Comparison of ENCODE assay signal across 8 cellular contexts in genomic region chr12:752673-753400, GRCh38. TPM values are rescaled to one million over a fixed set of nuclear protein-coding genes. Genes with fewer than 3 reads are reported as not detected.
DNase-seq lines count a peak whose midpoint lies in the region; ATAC-seq and TF ChIP-seq lines count a peak whose summit lies in the region.

No MANE protein-coding gene starts in this region.

- 0% methylated on average over 11 of the region's 86 CpGs for WGBS in mammary epithelial cell (ENCODE audit: low coverage, missing lambda C conversion rate)

- intact Hi-C loops in mammary epithelial cell (cut with micrococcal nuclease), result loop anchor here (10.0 kb wide), 4 partner anchors 62 to 852 kb away; partner anchors contain the start of gene RAD52

- no peaks in the 10 kb centered on the region for H3K9me2 ChIP-seq in SU-DHL-6 (replicated peaks; ENCODE audit: insufficient read depth, low read length)

- H4K20me1 ChIP-seq in SU-DHL-6 (ENCODE audit: low read depth, low read length) (peaks cover 16% of the 10 kb centered on the region), mammary epithelial cell (ENCODE audit: insufficient read depth, low read length) (peaks cover 30% of the 10 kb centered on the region)

- peak overlapping the region; percentile 96 for H3K4me2 ChIP-seq in SU-DHL-6 (ENCODE audit: low read depth, low read length, poor library complexity, severe bottlenecking)
- peak overlapping the region; percentile 81 for H3K4me2 ChIP-seq in mammary epithelial cell (ENCODE audit: insufficient read depth, low read depth, low read length)

- TF ChIP-seq CTCF in SU-DHL-6 (IDR thresholded peaks at IDR 0.05; ENCODE audit: insufficient read depth, low read length, poor library complexity, severe bottlenecking) (no peak), mammary epithelial cell (conservative IDR thresholded peaks at IDR 0.05 in 1 of 2, IDR thresholded peaks at IDR 0.05 in 1 of 2; ENCODE audit: extremely low read depth in 1 of 2, insufficient read depth in 1 of 2, low read depth in 1 of 2, low read length in 2 of 2) (no peak)

- BruUV-seq in mammary epithelial cell (replicated peaks; lab: Mats Ljungman, UMichigan), result no TSS peak

- H3K27ac ChIP-seq in SU-DHL-6 (ENCODE audit: low read depth, low read length), result peak overlapping the region; percentile 86
- peak overlapping the region; percentile 77 for H3K27ac ChIP-seq in mammary epithelial cell (ENCODE audit: insufficient read depth, low read depth, low read length)

- H3K36me3 ChIP-seq in SU-DHL-6 (ENCODE audit: low read length) (peaks cover 4% of the 10 kb centered on the region), mammary epithelial cell (ENCODE audit: insufficient read depth, low read length) (peaks cover 2% of the 10 kb centered on the region)

- H3F3A ChIP-seq in SU-DHL-6 (ENCODE audit: insufficient read depth), result peaks cover 39% of the 10 kb centered on the region

- H2AFZ ChIP-seq in SU-DHL-6 (ENCODE audit: low read depth, low read length, severe bottlenecking) (peak overlapping the region; percentile 78), mammary epithelial cell (ENCODE audit: low read depth, low read length) (peak overlapping the region; percentile 88)

- no peaks in the 10 kb centered on the region for H3K27me3 ChIP-seq in SU-DHL-6 (ENCODE audit: low read length)
- H3K27me3 ChIP-seq in mammary epithelial cell (ENCODE audit: insufficient read depth, low read length), result no peaks in the 10 kb centered on the region

- no peaks in the 10 kb centered on the region for H3K9me3 ChIP-seq in SU-DHL-6 (ENCODE audit: insufficient read depth, low read length)
- no peaks in the 10 kb centered on the region for H3K9me3 ChIP-seq in mammary epithelial cell (replicated peaks; ENCODE audit: insufficient read depth, low read length)

- in situ Hi-C loops in mammary epithelial cell (cut with MboI; ENCODE audit: low sequenced_read_pairs in 2 of 2), result loop anchor here in 1 of 2 donors (5.0 kb wide), 1 partner anchor 176 kb away; no protein-coding TSS in a partner anchor

- dilution Hi-C loops in mammary epithelial cell (cut with HindIII; ENCODE audit: low sequenced_read_pairs), result no loop called here

- H3K9ac ChIP-seq in SU-DHL-6 (ENCODE audit: low read length) (peak overlapping the region; percentile 85), mammary epithelial cell (ENCODE audit: insufficient read depth, low read length) (peak overlapping the region; percentile 87)

- DNase-seq in CD1c-positive myeloid dendritic cell (ENCODE audit: extremely low spot score) (peak; percentile 53), mammary epithelial cell (peak; percentile 53), islet precursor cell (peak; percentile 76), SIG-M5 (lab: John Stamatoyannopoulos, UW) (no peak)
- peak; percentile 31 for DNase-seq in stimulated activated CD4-positive, alpha-beta T cell treated with anti-CD3 and anti-CD28 coated beads, Interleukin-4, amount 100 ng/mL, for 24 hours

- peaks cover 14% of the 10 kb centered on the region for H3K4me1 ChIP-seq in mammary epithelial cell (ENCODE audit: insufficient read depth, low read length)

- H3K79me2 ChIP-seq in SU-DHL-6 (ENCODE audit: insufficient read depth, low read length), result peaks cover 50% of the 10 kb centered on the region
- peaks cover 55% of the 10 kb centered on the region for H3K79me2 ChIP-seq in mammary epithelial cell (ENCODE audit: insufficient read depth, low read length)

- CTCF ChIA-PET in mammary epithelial cell (lab: Charles Lee; ENCODE audit: low non-redundant PET), result interaction anchor here (0.6 kb wide), 2 partner anchors 177 to 352 kb away, joined by 6 read pairs; no protein-coding TSS in a partner anchor

- peak; percentile 31 for ATAC-seq in GM19023 (IDR thresholded peaks at IDR 0.05; ENCODE audit: unreplicated experiment)
- peak; percentile 22 for ATAC-seq in HG03159 (IDR thresholded peaks at IDR 0.05; ENCODE audit: unreplicated experiment)

- H3K4me3 ChIP-seq in SU-DHL-6 (ENCODE audit: insufficient read depth, low read length, poor library complexity, severe bottlenecking) (peak overlapping the region; percentile 83), mammary epithelial cell (replicated peaks in 1 of 3; ENCODE audit: insufficient read depth in 1 of 3, low read depth in 2 of 3, low read length in 3 of 3) (peak overlapping the region; percentile 64 to 94 (median 69))

RNA-seq across cellular contexts. Expression of gene WNK1, which starts 0.5 kb away (rescaled TPM):
- 100 to 1,000 TPM; 154 to 180 TPM for total RNA-seq in mammary epithelial cell
- 69.8 TPM for polyA plus RNA-seq in mammary epithelial cell
- polyA minus RNA-seq in mammary epithelial cell, result 113 TPM
